Comparison of ENCODE assay signal across 16 cellular contexts in the genomic region with DNA sequence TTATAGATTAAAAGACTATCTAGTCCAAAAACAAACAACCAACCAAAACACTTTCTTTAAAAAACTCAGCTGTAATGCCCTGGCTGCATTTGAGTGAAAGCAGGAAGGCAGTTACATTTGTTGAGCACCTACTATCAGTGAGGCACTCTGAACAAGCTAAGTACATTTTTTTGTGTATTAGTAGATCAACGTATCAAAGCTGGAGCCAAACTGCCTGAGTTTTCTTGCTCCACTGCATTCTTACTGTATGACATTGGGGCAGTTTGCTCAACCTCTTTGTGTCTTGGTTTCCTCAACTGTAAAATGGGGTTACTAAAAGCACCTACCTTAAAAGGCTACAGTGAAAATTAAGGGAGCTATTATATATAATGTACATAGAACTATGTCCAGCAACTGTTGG.
"Had no signal": no experiment of that assay in that cellular context is flagged by ENCODE, and none has a peak within 500 bp of the region (broad histone marks: within the 10 kb centered on the region; RNA-seq: fewer than 3 reads in every experiment).

No MANE protein-coding gene starts in this region.

- H3K9ac ChIP-seq: parathyroid adenoma had no signal

- H3K27ac Mint-ChIP-seq: activated CD4-positive, alpha-beta memory T cell treated with anti-CD3 and anti-CD28 coated beads, Interleukin-2, amount 10 ng/mL, durations not matched to agents 7 days and 5 days; activated naive CD8-positive, alpha-beta T cell treated with anti-CD3 and anti-CD28 coated beads, Interleukin-2, amount 10 ng/mL, durations not matched to agents 7 days and 5 days; naive thymus-derived CD4-positive, alpha-beta T cell had no signal

- H3K27ac ChIP-seq: lower lobe of right lung, parathyroid adenoma, uterus, VCaP had no signal

- H3K4me1 Mint-ChIP-seq: activated CD4-positive, alpha-beta memory T cell treated with anti-CD3 and anti-CD28 coated beads, Interleukin-2, amount 10 ng/mL, durations not matched to agents 7 days and 5 days had no signal

- H3K79me2 ChIP-seq: parathyroid adenoma had no signal

- H2AFZ ChIP-seq: parathyroid adenoma had no signal

- H3K4me1 ChIP-seq: lower lobe of right lung, uterus had no signal

- H3K27me3 ChIP-seq: uterus had no signal

- H3K9me3 Mint-ChIP-seq: activated CD4-positive, alpha-beta memory T cell treated with anti-CD3 and anti-CD28 coated beads, Interleukin-2, amount 10 ng/mL, durations not matched to agents 7 days and 5 days; activated naive CD8-positive, alpha-beta T cell treated with anti-CD3 and anti-CD28 coated beads, Interleukin-2, amount 10 ng/mL, durations not matched to agents 7 days and 5 days; naive thymus-derived CD4-positive, alpha-beta T cell had no signal

- H3K9me3 ChIP-seq: lower lobe of right lung, uterus had no signal

- H3K36me3 ChIP-seq: uterus had no signal

- H3K27me3 Mint-ChIP-seq: activated CD4-positive, alpha-beta memory T cell treated with anti-CD3 and anti-CD28 coated beads, Interleukin-2, amount 10 ng/mL, durations not matched to agents 7 days and 5 days; activated naive CD8-positive, alpha-beta T cell treated with anti-CD3 and anti-CD28 coated beads, Interleukin-2, amount 10 ng/mL, durations not matched to agents 7 days and 5 days; naive thymus-derived CD4-positive, alpha-beta T cell had no signal

- ATAC-seq: lower lobe of right lung; naive thymus-derived CD4-positive, alpha-beta T cell had no signal

- H3K4me3 ChIP-seq: lower lobe of right lung, skin epidermis, uterus had no signal

- DNase-seq: activated CD4-positive, alpha-beta memory T cell treated with anti-CD3 and anti-CD28 coated beads, Interleukin-2, amount 10 ng/mL, durations not matched to agents 7 days and 5 days; activated gamma-delta T cell treated with Interleukin-2 at 50 U/mL for 16 hours; activated naive CD8-positive, alpha-beta T cell treated with anti-CD3 and anti-CD28 coated beads, Interleukin-2, amount 10 ng/mL, durations not matched to agents 7 days and 5 days; activated T-cell treated with anti-CD3 and anti-CD28 coated beads, Interleukin-2, amount 50 U/mL, for 48 hours; central memory CD4-positive, alpha-beta T cell; cortex of kidney; effector memory CD4-positive, alpha-beta T cell; erythroblast; foreskin melanocyte; lower lobe of right lung; naive thymus-derived CD4-positive, alpha-beta T cell; T-helper 1 cell; uterus had no signal

- H3K4me3 Mint-ChIP-seq: activated CD4-positive, alpha-beta memory T cell treated with anti-CD3 and anti-CD28 coated beads, Interleukin-2, amount 10 ng/mL, durations not matched to agents 7 days and 5 days; activated naive CD8-positive, alpha-beta T cell treated with anti-CD3 and anti-CD28 coated beads, Interleukin-2, amount 10 ng/mL, durations not matched to agents 7 days and 5 days; naive thymus-derived CD4-positive, alpha-beta T cell had no signal
